ENCODE assay signal across 23 cellular contexts in genomic region chr6:131205891-131206290, GRCh38.
DNase-seq lines count a peak whose midpoint lies in the region; ATAC-seq and TF ChIP-seq lines count a peak whose summit lies in the region.
"Had no signal": no experiment of that assay in that cellular context is flagged by ENCODE, and none has a peak within 500 bp of the region (broad histone marks: within the 10 kb centered on the region; RNA-seq: fewer than 3 reads in every experiment).

No MANE protein-coding gene starts in this region.

- H3K36me3 Mint-ChIP-seq in activated T-cell treated with anti-CD3 and anti-CD28 coated beads, Interleukin-2, amount 50 U/mL, for 24 hours (ENCODE audit: low read depth), result peaks cover 10% of the 10 kb centered on the region
- no peaks in the 10 kb centered on the region for H3K36me3 Mint-ChIP-seq in mesothelial cell of epicardium

- no peak overlapping the region for H3K4me3 Mint-ChIP-seq in activated T-cell treated with anti-CD3 and anti-CD28 coated beads, Interleukin-2, amount 50 U/mL, for 24 hours
- no peak overlapping the region for H3K4me3 Mint-ChIP-seq in mesothelial cell of epicardium
- H3K4me3 Mint-ChIP-seq: activated CD4-positive, alpha-beta memory T cell treated with anti-CD3 and anti-CD28 coated beads, Interleukin-2, amount 10 ng/mL, durations not matched to agents 7 days and 5 days; activated T-cell treated with anti-CD3 and anti-CD28 coated beads, Interleukin-2, amount 50 U/mL, for 4 hours; WTC11 had no signal

- no peak for DNase-seq in activated T-cell treated with anti-CD3 and anti-CD28 coated beads, Interleukin-2, amount 50 U/mL, for 24 hours
- DNase-seq in activated T-cell treated with anti-CD3 and anti-CD28 coated beads, Interleukin-2, amount 50 U/mL, for 1 hour, result no peak
- DNase-seq in DND-41 (no peak), cerebellar cortex (ENCODE audit: low spot score) (peak; percentile 5), mesothelial cell of epicardium (ENCODE audit: low spot score in 2 of 2, unreplicated experiment in 2 of 2) (no peak), NCI-H146 (lab: John Stamatoyannopoulos, UW) (no peak)
- DNase-seq in activated CD8-positive, alpha-beta memory T cell treated with anti-CD3 and anti-CD28 coated beads, Interleukin-2, amount 50 U/mL, for 4 hours, result no peak
- DNase-seq: activated CD4-positive, alpha-beta memory T cell treated with anti-CD3 and anti-CD28 coated beads, Interleukin-2, amount 10 ng/mL, durations not matched to agents 7 days and 5 days; activated naive CD4-positive, alpha-beta T cell treated with anti-CD3 and anti-CD28 coated beads, Interleukin-2, amount 50 U/mL, for 16 hours; activated T-cell treated with anti-CD3 and anti-CD28 coated beads, Interleukin-2, amount 50 U/mL, for 4 hours; head of caudate nucleus; left cardiac atrium; NCI-H1092; NCI-H2029; NCI-H226; OCI-M1; T-helper 9 cell had no signal

- H2AFZ ChIP-seq in DND-41 (ENCODE audit: low read depth, low read length), result no peak overlapping the region
- no peak overlapping the region for H2AFZ ChIP-seq in neural cell (ENCODE audit: low read depth, low read length)

- no peak overlapping the region for H3K4me3 ChIP-seq in DND-41 (ENCODE audit: low read depth in 1 of 2, low read length in 2 of 2)
- H3K4me3 ChIP-seq in neural cell (ENCODE audit: low read length), result no peak overlapping the region
- H3K4me3 ChIP-seq: A549, ascending aorta, BLaER1, suprapubic skin had no signal

- H3K9me2 ChIP-seq in neural cell (ENCODE audit: insufficient read depth, low read length), result no peaks in the 10 kb centered on the region

- TF ChIP-seq CTCF in DND-41 (IDR thresholded peaks at IDR 0.05; ENCODE audit: borderline replicate concordance, extremely low read depth, low read length, poor library complexity, severe bottlenecking), result peak; percentile 4
- TF ChIP-seq CTCF in neural cell (IDR thresholded peaks at IDR 0.05; ENCODE audit: poor library complexity, severe bottlenecking), result no peak
- no peak for TF ChIP-seq CTCF in mesothelial cell of epicardium (IDR thresholded peaks at IDR 0.05; ENCODE audit: unreplicated experiment)

- H3K27me3 ChIP-seq in DND-41 (ENCODE audit: insufficient read depth, low read length, poor library complexity) (no peaks in the 10 kb centered on the region), neural cell (ENCODE audit: insufficient read depth, low read depth, low read length) (no peaks in the 10 kb centered on the region)
- H3K27me3 ChIP-seq: ascending aorta, BLaER1, suprapubic skin had no signal

- H4K20me1 ChIP-seq in DND-41 (ENCODE audit: insufficient read depth, low read length), result no peaks in the 10 kb centered on the region
- H4K20me1 ChIP-seq in neural cell (ENCODE audit: insufficient read depth), result no peaks in the 10 kb centered on the region
- H4K20me1 ChIP-seq: BLaER1 had no signal

- no peak for TF ChIP-seq EP300 in neural cell (conservative IDR thresholded peaks at IDR 0.05; ENCODE audit: poor library complexity, severe bottlenecking)

- no peaks in the 10 kb centered on the region for H3K27me3 Mint-ChIP-seq in activated T-cell treated with anti-CD3 and anti-CD28 coated beads, Interleukin-2, amount 50 U/mL, for 24 hours
- no peaks in the 10 kb centered on the region for H3K27me3 Mint-ChIP-seq in mesothelial cell of epicardium (ENCODE audit: low read depth)
- H3K27me3 Mint-ChIP-seq: activated CD4-positive, alpha-beta memory T cell treated with anti-CD3 and anti-CD28 coated beads, Interleukin-2, amount 10 ng/mL, durations not matched to agents 7 days and 5 days had no signal

- peaks cover 59% of the 10 kb centered on the region for H3K4me1 Mint-ChIP-seq in activated T-cell treated with anti-CD3 and anti-CD28 coated beads, Interleukin-2, amount 50 U/mL, for 24 hours (ENCODE audit: low read depth)
- no peaks in the 10 kb centered on the region for H3K4me1 Mint-ChIP-seq in mesothelial cell of epicardium

- ATAC-seq in DND-41 (ENCODE audit: insufficient read depth, low read depth), result no peak
- ATAC-seq: A549, left cardiac atrium, WTC11 had no signal

- no peaks in the 10 kb centered on the region for H3K36me3 ChIP-seq in DND-41 (ENCODE audit: insufficient read depth, low read length)
- no peaks in the 10 kb centered on the region for H3K36me3 ChIP-seq in neural cell (ENCODE audit: insufficient read depth, low read length)
- H3K36me3 ChIP-seq: BLaER1, suprapubic skin had no signal

- no peaks in the 10 kb centered on the region for H3F3A ChIP-seq in neural cell (ENCODE audit: insufficient read depth, low read length, poor library complexity, severe bottlenecking)

- H3K9ac ChIP-seq in DND-41 (ENCODE audit: low read depth, low read length), result no peak overlapping the region
- H3K9ac ChIP-seq in neural cell (ENCODE audit: low read length), result no peak overlapping the region
- H3K9ac ChIP-seq: BLaER1 had no signal

- no peaks in the 10 kb centered on the region for H3K79me2 ChIP-seq in DND-41 (ENCODE audit: insufficient read depth, low read length)
- no peaks in the 10 kb centered on the region for H3K79me2 ChIP-seq in neural cell (replicated peaks; ENCODE audit: insufficient read depth, low read length)

- no peak overlapping the region for H3K4me2 ChIP-seq in DND-41 (ENCODE audit: insufficient read depth, low read length)
- no peak overlapping the region for H3K4me2 ChIP-seq in neural cell (ENCODE audit: low read length)
- H3K4me2 ChIP-seq: A549, BLaER1 had no signal

- H3K9me3 ChIP-seq in DND-41 (ENCODE audit: insufficient read depth, low read length, severe bottlenecking), result no peaks in the 10 kb centered on the region
- H3K9me3 ChIP-seq in neural cell (ENCODE audit: low read length), result no peaks in the 10 kb centered on the region
- H3K9me3 ChIP-seq: A549, ascending aorta, suprapubic skin had no signal

- H3K27ac Mint-ChIP-seq in activated T-cell treated with anti-CD3 and anti-CD28 coated beads, Interleukin-2, amount 50 U/mL, for 24 hours, result peak overlapping the region; percentile 13
- no peak overlapping the region for H3K27ac Mint-ChIP-seq in mesothelial cell of epicardium
- H3K27ac Mint-ChIP-seq: activated CD4-positive, alpha-beta memory T cell treated with anti-CD3 and anti-CD28 coated beads, Interleukin-2, amount 10 ng/mL, durations not matched to agents 7 days and 5 days; WTC11 had no signal

- H3K27ac ChIP-seq in DND-41 (ENCODE audit: low read length) (no peak overlapping the region), neural cell (ENCODE audit: low read length) (no peak overlapping the region)
- H3K27ac ChIP-seq: A549, ascending aorta, BLaER1, suprapubic skin had no signal

- no peaks in the 10 kb centered on the region for H3K9me3 Mint-ChIP-seq in activated T-cell treated with anti-CD3 and anti-CD28 coated beads, Interleukin-2, amount 50 U/mL, for 24 hours
- no peaks in the 10 kb centered on the region for H3K9me3 Mint-ChIP-seq in mesothelial cell of epicardium

- peak; percentile 55 for TF ChIP-seq RAD21 in neural cell (conservative IDR thresholded peaks at IDR 0.05)

- peaks cover 25% of the 10 kb centered on the region for H3K4me1 ChIP-seq in DND-41 (ENCODE audit: insufficient read depth, low read length)
- H3K4me1 ChIP-seq: A549, ascending aorta, suprapubic skin had no signal

TF ChIP-seq in neural cell, 6 proteins besides CTCF, POLR2A, EP300 and RAD21:
- TF ChIP-seq EZH2 (IDR thresholded peaks at IDR 0.05; ENCODE audit: borderline replicate concordance, insufficient read depth, low read length, poor library complexity, severe bottlenecking), result no peak
- TF ChIP-seq SMC3 (conservative IDR thresholded peaks at IDR 0.05; ENCODE audit: poor library complexity), result peak; percentile 57
